Comparison of ENCODE assay signal across 1 cellular context in the genomic region with DNA sequence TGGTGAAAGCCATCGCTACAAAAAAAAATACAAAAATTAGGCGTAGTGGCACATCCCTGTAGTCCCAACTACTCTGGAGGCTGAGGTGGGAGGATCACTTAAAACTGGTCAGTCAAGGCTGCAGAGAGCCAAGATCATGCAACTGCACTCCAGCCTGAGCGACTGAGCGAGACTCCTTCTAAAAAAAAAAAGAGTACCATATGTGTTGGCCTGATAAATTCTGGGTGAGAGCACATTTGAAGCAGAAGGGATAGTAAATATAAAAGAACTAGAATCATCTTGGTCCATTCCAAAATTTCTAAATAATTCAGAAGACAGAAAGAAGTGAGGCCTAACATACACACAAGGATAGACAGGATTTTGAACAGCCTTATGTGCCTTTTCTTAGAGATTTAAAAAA.
TF ChIP-seq lines count a peak whose summit lies in the region.

No MANE protein-coding gene starts in this region.

TF ChIP-seq in endothelial cell of umbilical vein, 7 proteins besides CTCF, POLR2A, EP300 and RAD21:
- TF ChIP-seq GATA2 (IDR thresholded peaks at IDR 0.05; ENCODE audit: insufficient read depth, insufficient read length, low read depth, low read length) (no peak), JUN (IDR thresholded peaks at IDR 0.05; ENCODE audit: borderline replicate concordance, insufficient read depth, insufficient read length, low read depth) (no peak), POLR2AphosphoS5 (IDR thresholded peaks at IDR 0.05; ENCODE audit: insufficient read depth, low read depth, low read length) (no peak), MYC (IDR thresholded peaks at IDR 0.05; ENCODE audit: low read depth, low read length) (no peak)
- TF ChIP-seq, protein P1, sequence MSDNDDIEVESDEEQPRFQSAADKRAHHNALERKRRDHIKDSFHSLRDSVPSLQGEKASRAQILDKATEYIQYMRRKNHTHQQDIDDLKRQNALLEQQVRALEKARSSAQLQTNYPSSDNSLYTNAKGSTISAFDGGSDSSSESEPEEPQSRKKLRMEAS (IDR thresholded peaks at IDR 0.05; ENCODE audit: insufficient read depth, insufficient read length) = no peak
